In the genomic region with DNA sequence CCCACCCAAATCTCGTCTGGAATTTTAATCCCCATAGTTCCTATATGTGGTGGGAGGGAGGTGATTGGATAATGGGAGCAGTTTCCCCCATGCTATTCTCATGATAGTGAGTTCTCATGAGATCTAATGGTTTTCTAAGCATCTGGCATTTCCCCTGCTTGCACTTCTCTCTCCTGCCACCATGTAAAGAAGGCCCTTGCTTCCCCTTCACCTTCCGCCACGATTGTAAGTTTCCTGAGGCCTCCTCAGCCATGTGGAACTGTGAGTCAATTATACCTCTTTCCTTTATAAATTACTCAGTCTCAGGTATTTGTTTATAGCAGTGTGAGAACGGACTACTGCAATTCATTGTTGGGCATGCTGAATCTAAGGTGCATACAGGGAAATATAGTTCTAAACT, we compare ENCODE assay signal across 7 cellular contexts. TPM values are rescaled to one million over a fixed set of nuclear protein-coding genes. Genes with fewer than 3 reads are reported as not detected.
"Had no signal": no experiment of that assay in that cellular context is flagged by ENCODE, and none has a peak within 500 bp of the region (broad histone marks: within the 10 kb centered on the region; RNA-seq: fewer than 3 reads in every experiment).

No MANE protein-coding gene starts in this region.

RNA-seq across cellular contexts. Expression of gene SPINK4, which starts 42.2 kb away (rescaled TPM):
- total RNA-seq: epithelial cell of proximal tubule, neural crest cell, renal cortical epithelial cell, T-cell, ureter had no signal
- polyA plus RNA-seq: liver, SK-N-SH had no signal
